1 cellular context compared by ENCODE assay signal in the genomic region with DNA sequence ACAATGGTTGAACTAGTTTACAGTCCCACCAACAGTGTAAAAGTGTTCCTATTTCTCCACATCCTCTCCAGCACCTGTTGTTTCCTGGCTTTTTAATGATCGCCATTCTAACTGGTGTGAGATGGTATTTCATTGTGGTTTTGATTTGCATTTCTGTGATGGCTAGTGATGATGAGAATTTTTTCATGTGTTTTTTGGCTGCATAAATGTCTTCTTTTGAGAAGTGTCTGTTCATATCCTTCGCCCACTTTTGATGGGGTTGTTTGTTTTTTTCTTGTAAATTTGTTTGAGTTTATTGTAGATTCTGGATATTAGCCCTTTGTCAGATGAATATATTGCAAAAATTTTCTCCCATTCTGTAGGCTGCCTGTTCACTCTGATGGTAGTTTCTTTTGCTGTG.
"Not testable (repeated sequence)": the region's sequence is repeated elsewhere in the genome, so short reads cannot be mapped to it uniquely, and the experiment has no call there.

No MANE protein-coding gene starts in this region.

- H3K27me3 Mint-ChIP-seq in activated naive CD8-positive, alpha-beta T cell: not testable (repeated sequence)

- not testable (repeated sequence) for H3K9me3 Mint-ChIP-seq in activated naive CD8-positive, alpha-beta T cell (ENCODE audit: low read depth)

- H3K36me3 Mint-ChIP-seq in activated naive CD8-positive, alpha-beta T cell: peaks cover 24% of the 10 kb centered on the region

- H3K4me1 Mint-ChIP-seq in activated naive CD8-positive, alpha-beta T cell (ENCODE audit: low read depth): peaks cover 33% of the 10 kb centered on the region

- H3K4me3 Mint-ChIP-seq in activated naive CD8-positive, alpha-beta T cell: not testable (repeated sequence)

- H3K27ac Mint-ChIP-seq in activated naive CD8-positive, alpha-beta T cell: peak overlapping the region; percentile 22
